8 cellular contexts compared by ENCODE assay signal in genomic region chr16:30092373-30093010, GRCh38. TPM values are rescaled to one million over a fixed set of nuclear protein-coding genes. Genes with fewer than 3 reads are reported as not detected.
DNase-seq lines count a peak whose midpoint lies in the region; ATAC-seq and TF ChIP-seq lines count a peak whose summit lies in the region.

No MANE protein-coding gene starts in this region.

- H3F3A ChIP-seq in Loucy (ENCODE audit: low read depth): peaks cover 7% of the 10 kb centered on the region; the same call in 1 of the 2 replicates

- peaks cover 22% of the 10 kb centered on the region for H3K4me1 ChIP-seq in Loucy (ENCODE audit: insufficient read depth, low read length, poor library complexity, severe bottlenecking)
- H3K4me1 ChIP-seq in right cardiac atrium (ENCODE audit: control insufficient read depth, insufficient read depth, low read length): peaks cover 2% of the 10 kb centered on the region
- peaks cover 34% of the 10 kb centered on the region for H3K4me1 ChIP-seq in psoas muscle

- H3K9me3 ChIP-seq in Loucy (ENCODE audit: insufficient read depth, low read depth, low read length): no peaks in the 10 kb centered on the region
- H3K9me3 ChIP-seq in right cardiac atrium (ENCODE audit: control insufficient read depth, low read length): no peaks in the 10 kb centered on the region
- peaks cover 3% of the 10 kb centered on the region for H3K9me3 ChIP-seq in psoas muscle

- H4K20me1 ChIP-seq in Loucy (ENCODE audit: insufficient read depth, low read length, poor library complexity, severe bottlenecking): no peaks in the 10 kb centered on the region

- H2AFZ ChIP-seq in Loucy (ENCODE audit: low read length): peak overlapping the region; percentile 82

- H3K27me3 ChIP-seq in Loucy (ENCODE audit: insufficient read depth, low read length, poor library complexity, severe bottlenecking) (no peaks in the 10 kb centered on the region), right cardiac atrium (ENCODE audit: control insufficient read depth, insufficient read depth) (no peaks in the 10 kb centered on the region), psoas muscle (ENCODE audit: insufficient read depth in 3 of 3, low read length in 2 of 3) (no peaks in the 10 kb centered on the region)

- intact Hi-C loops in right cardiac atrium (cut with DNase I): loop anchor here in 2 of 4 donors (5.0 to 10.0 kb wide), 2 partner anchors 50 to 302 kb away; partner anchors contain the start of gene ZNF48 (in 1 of the 2)
- intact Hi-C loops in psoas muscle (cut with DNase I): loop anchor here in 1 of 2 donors (5.0 to 10.0 kb wide), 2 partner anchors 50 to 312 kb away; partner anchors contain the start of gene ZNF771

- peak overlapping the region; percentile 91 for H3K4me2 ChIP-seq in Loucy (ENCODE audit: low read depth, low read length, poor library complexity, severe bottlenecking)

- H3K79me2 ChIP-seq in Loucy (ENCODE audit: insufficient read depth, low read length): no peaks in the 10 kb centered on the region

- ATAC-seq in GM21825 (IDR thresholded peaks at IDR 0.05; ENCODE audit: unreplicated experiment) (peak; percentile 43), SK-N-SH treated with all-trans-retinoic acid at 6 μM for 48 hours (peak; percentile 65), right cardiac atrium (peak; percentile 56 to 80), psoas muscle (peak; percentile 24 to 69 (median 55))

- peak overlapping the region; percentile 97 for H3K9ac ChIP-seq in Loucy (ENCODE audit: low read depth, low read length, poor library complexity, severe bottlenecking)

- no peaks in the 10 kb centered on the region for H3K9me2 ChIP-seq in Loucy (replicated peaks; ENCODE audit: low read depth, low read length)

- H3K27ac ChIP-seq in angular gyrus (ENCODE audit: low read depth, low read length) (peak overlapping the region; percentile 42), right cardiac atrium (ENCODE audit: low read length) (peak overlapping the region; percentile 72), psoas muscle (peak overlapping the region; percentile 97)

- TF ChIP-seq CTCF in Loucy (conservative IDR thresholded peaks at IDR 0.05; ENCODE audit: low read length) (peak; percentile 77), psoas muscle (IDR thresholded peaks at IDR 0.05) (peak; percentile 65)

- DNase-seq in ELF-1 (ENCODE audit: low read depth, low spot score) (peak; percentile 97), right cardiac atrium (peak; percentile 85 to 93 (median 92)), psoas muscle (peak; percentile 83 to 90), H4 (ENCODE audit: low spot score) (no peak)

- H3K36me3 ChIP-seq in Loucy (ENCODE audit: insufficient read depth, low read length): no peaks in the 10 kb centered on the region
- H3K36me3 ChIP-seq in psoas muscle (ENCODE audit: insufficient read depth in 1 of 2, low read depth in 1 of 2): peaks cover 0 to 24% of the 10 kb centered on the region in 2 donors

- peak overlapping the region; percentile 82 for H3K4me3 ChIP-seq in Loucy (ENCODE audit: low read length, poor library complexity, severe bottlenecking)
- peak overlapping the region; percentile 36 for H3K4me3 ChIP-seq in right cardiac atrium (ENCODE audit: low read length)
- H3K4me3 ChIP-seq in psoas muscle: peak overlapping the region; percentile 64

- WGBS in right cardiac atrium: 10% methylated on average over 22 of the region's 22 CpGs
- 6 to 17% (median 7%) methylated on average over 22 of the region's 22 CpGs for WGBS in psoas muscle, 3 donors

TF ChIP-seq in SK-N-SH treated with all-trans-retinoic acid at 6 μM for 48 hours, 23 proteins besides CTCF, POLR2A, EP300 and RAD21:
- 0 out of 2 replicates have a peak, but pooled peaks have one; percentile 13 for TF ChIP-seq CREB5 (CRISPR knock-in tag; IDR thresholded peaks at IDR 0.05; ENCODE audit: low read depth)
- 0 out of 2 replicates have a peak, but pooled peaks have one; percentile 57 for TF ChIP-seq OSR1 (CRISPR knock-in tag; IDR thresholded peaks at IDR 0.05)
- no peak for TF ChIP-seq TCF4 (CRISPR knock-in tag; IDR thresholded peaks at IDR 0.05; ENCODE audit: borderline replicate concordance)
- peak; percentile 81 for TF ChIP-seq BACH2 (CRISPR knock-in tag; IDR thresholded peaks at IDR 0.05; ENCODE audit: borderline replicate concordance)
- TF ChIP-seq PATZ1 (CRISPR knock-in tag; IDR thresholded peaks at IDR 0.05; ENCODE audit: borderline replicate concordance): peak; percentile 46; the same call in 1 of the 2 replicates
- TF ChIP-seq ZNF565 (CRISPR knock-in tag; conservative IDR thresholded peaks at IDR 0.05; ENCODE audit: low read depth): no peak
- 0 out of 2 replicates have a peak, but pooled peaks have one; percentile 64 for TF ChIP-seq ESRRG (CRISPR knock-in tag; IDR thresholded peaks at IDR 0.05)
- 0 out of 2 replicates have a peak, but pooled peaks have one; percentile 79 for TF ChIP-seq GLIS3 (CRISPR knock-in tag; IDR thresholded peaks at IDR 0.05)

RNA-seq across cellular contexts. Expression of gene TBX6, which starts 0.8 kb away (rescaled TPM):
- total RNA-seq in right cardiac atrium: 1 to 10 TPM in 2 of 4 donors, under 1 TPM in 2; 0.67 to 1.2 (median 1.0) TPM
- polyA plus RNA-seq in right cardiac atrium: 0.93 TPM
- 1 to 10 TPM in 1 of 4 donors, under 1 TPM in 3; 0.32 to 1.0 (median 0.51) TPM for total RNA-seq in psoas muscle
- 1 to 10 TPM in 2 of 3 donors, under 1 TPM in 1; 0.76 to 1.6 (median 1.5) TPM for polyA plus RNA-seq in psoas muscle
- total RNA-seq in H4 (2014; rRNA removed; shearing (Covaris generic)): not detected in 2 replicates

RNA-seq across cellular contexts. Expression of gene YPEL3, which starts 3.5 kb away (rescaled TPM):
- total RNA-seq in right cardiac atrium: 10 to 100 TPM; 54.4 to 79.2 (median 71.2) TPM
- polyA plus RNA-seq in right cardiac atrium: 118 TPM
- 100 to 1,000 TPM in 1 of 4 donors, 10 to 100 TPM in 3; 47.1 to 156 (median 60.2) TPM for total RNA-seq in psoas muscle
- 10 to 100 TPM; 24.8 to 96.2 (median 81.4) TPM for polyA plus RNA-seq in psoas muscle
- 4.1 and 6.7 TPM in 2 replicates for total RNA-seq in H4 (2014; rRNA removed; shearing (Covaris generic))

RNA-seq across cellular contexts. Expression of gene PPP4C, which starts 16.7 kb away (rescaled TPM):
- total RNA-seq in right cardiac atrium: 10 to 100 TPM; 31.3 to 40.8 (median 36.0) TPM
- 51.8 TPM for polyA plus RNA-seq in right cardiac atrium
- 10 to 100 TPM; 38.1 to 64.5 (median 58.5) TPM for total RNA-seq in psoas muscle
- polyA plus RNA-seq in psoas muscle: 100 to 1,000 TPM in 2 of 3 donors, 10 to 100 TPM in 1; 79.1 to 172 (median 130) TPM
- total RNA-seq in H4 (2014; rRNA removed; shearing (Covaris generic)): 117 and 139 TPM in 2 replicates

RNA-seq across cellular contexts. Expression of gene GDPD3, which starts 20.8 kb away (rescaled TPM):
- total RNA-seq in right cardiac atrium (1 to 10 TPM; 1.3 to 3.7 (median 3.2) TPM), psoas muscle (1 to 10 TPM in 2 of 4 donors, under 1 TPM in 2; 0.56 to 3.1 (median 1.3) TPM)
- polyA plus RNA-seq in right cardiac atrium (2.6 TPM), psoas muscle (under 1 TPM; 0.48 to 0.91 (median 0.89) TPM)
- not detected in 2 replicates for total RNA-seq in H4 (2014; rRNA removed; shearing (Covaris generic))

RNA-seq across cellular contexts. Expression of gene ALDOA, which starts 26.9 kb away (rescaled TPM):
- total RNA-seq in right cardiac atrium: 1,000 to 10,000 TPM; 2,625 to 3,581 (median 3,363) TPM
- polyA plus RNA-seq in right cardiac atrium: 3,115 TPM
- total RNA-seq in psoas muscle: 1,000 to 10,000 TPM; 5,088 to 7,531 (median 6,001) TPM
- polyA plus RNA-seq in psoas muscle: over 10,000 TPM in 1 of 3 donors, 1,000 to 10,000 TPM in 2; 4,532 to 12,458 (median 6,880) TPM
- 1,896 and 1,920 TPM in 2 replicates for total RNA-seq in H4 (2014; rRNA removed; shearing (Covaris generic))

Comparison
In these comparisons a context has a peak if more than half of its experiments do, and no peak if none do; other contexts are left out.
1. H3K27ac ChIP-seq: peak in every context shown above with its lines; median percentile 97 in psoas muscle; 72 in right cardiac atrium; 42 in angular gyrus.